2 cellular contexts compared by ENCODE assay signal in genomic region chr3:14142567-14143270, GRCh38.
TF ChIP-seq lines count a peak whose summit lies in the region.

No MANE protein-coding gene starts in this region.

TF ChIP-seq in HCT116, 20 proteins besides CTCF, POLR2A, EP300 and RAD21:
- no peak for TF ChIP-seq CEBPB (IDR thresholded peaks at IDR 0.05; ENCODE audit: low read depth)
- no peak for TF ChIP-seq EZH2 (IDR thresholded peaks at IDR 0.05)
- no peak for TF ChIP-seq EGR1 (IDR thresholded peaks at IDR 0.05; ENCODE audit: low read depth)
- no peak for TF ChIP-seq ATF3 (IDR thresholded peaks at IDR 0.05)
- TF ChIP-seq YY1 (IDR thresholded peaks at IDR 0.05; ENCODE audit: extremely low read depth, insufficient replicate concordance, low read depth, low read length): no peak
- TF ChIP-seq FOSL1 (IDR thresholded peaks at IDR 0.05; ENCODE audit: low read depth): no peak
- no peak for TF ChIP-seq SIN3A (IDR thresholded peaks at IDR 0.05; ENCODE audit: low read depth)
- TF ChIP-seq TCF7L2 (IDR thresholded peaks at IDR 0.05; ENCODE audit: borderline replicate concordance, extremely low read depth, insufficient read depth, insufficient read length): no peak
- TF ChIP-seq CBX3 (IDR thresholded peaks at IDR 0.05; ENCODE audit: low read depth): no peak
- no peak for TF ChIP-seq ZNF274 (IDR thresholded peaks at IDR 0.05; ENCODE audit: low read depth, low read length)
- no peak for TF ChIP-seq SRF (IDR thresholded peaks at IDR 0.05; ENCODE audit: low read depth)
- TF ChIP-seq ZBTB33 (IDR thresholded peaks at IDR 0.05; ENCODE audit: extremely low read depth, insufficient replicate concordance, low read length): no peak
- TF ChIP-seq REST (IDR thresholded peaks at IDR 0.05; ENCODE audit: low read depth): no peak
- no peak for TF ChIP-seq SP1 (IDR thresholded peaks at IDR 0.05; ENCODE audit: low read depth)
- no peak for TF ChIP-seq JUND (IDR thresholded peaks at IDR 0.05)
- TF ChIP-seq ELF1 (IDR thresholded peaks at IDR 0.05; ENCODE audit: borderline replicate concordance, low read depth): no peak
- no peak for TF ChIP-seq EZH2phosphoT487 (IDR thresholded peaks at IDR 0.05; ENCODE audit: borderline replicate concordance)
- TF ChIP-seq MAX (IDR thresholded peaks at IDR 0.05): no peak

TF ChIP-seq in endothelial cell of umbilical vein, 7 proteins besides CTCF, POLR2A, EP300 and RAD21:
- TF ChIP-seq MAX (IDR thresholded peaks at IDR 0.05; ENCODE audit: insufficient read depth, insufficient read length) (no peak), JUN (IDR thresholded peaks at IDR 0.05; ENCODE audit: borderline replicate concordance, insufficient read depth, insufficient read length, low read depth) (no peak), EZH2 (IDR thresholded peaks at IDR 0.05; ENCODE audit: borderline replicate concordance, low read depth, low read length, severe bottlenecking) (no peak), MYC (IDR thresholded peaks at IDR 0.05; ENCODE audit: low read depth, low read length) (no peak), GATA2 (IDR thresholded peaks at IDR 0.05; ENCODE audit: insufficient read depth, insufficient read length, low read depth, low read length) (no peak)
